Comparison of ENCODE assay signal across 17 cellular contexts in genomic region chr1:205744403-205744802, GRCh38.
"Had no signal": no experiment of that assay in that cellular context is flagged by ENCODE, and none has a peak within 500 bp of the region (broad histone marks: within the 10 kb centered on the region; RNA-seq: fewer than 3 reads in every experiment).

No MANE protein-coding gene starts in this region.

- H3K4me3 Mint-ChIP-seq: activated CD4-positive, alpha-beta memory T cell treated with anti-CD3 and anti-CD28 coated beads for 36 hours had no signal

- H3K27me3 Mint-ChIP-seq: activated CD4-positive, alpha-beta memory T cell treated with anti-CD3 and anti-CD28 coated beads for 36 hours; naive thymus-derived CD4-positive, alpha-beta T cell had no signal

- H3K9me3 ChIP-seq: adrenal gland, gastrocnemius medialis, lower lobe of right lung, psoas muscle, suprapubic skin, upper lobe of right lung had no signal

- H3K36me3 ChIP-seq: adrenal gland, gastrocnemius medialis, lower lobe of right lung, suprapubic skin had no signal

- H3K27ac ChIP-seq: adrenal gland, coronary artery, epithelial cell of prostate, lower lobe of right lung, psoas muscle, upper lobe of right lung had no signal

- H3K27me3 ChIP-seq: adrenal gland, gastrocnemius medialis, suprapubic skin, upper lobe of right lung had no signal

- H3K9me3 Mint-ChIP-seq: activated CD4-positive, alpha-beta memory T cell treated with anti-CD3 and anti-CD28 coated beads for 36 hours; naive thymus-derived CD4-positive, alpha-beta T cell had no signal

- DNase-seq: activated CD4-positive, alpha-beta memory T cell treated with anti-CD3 and anti-CD28 coated beads for 36 hours; activated CD4-positive, alpha-beta T cell treated with anti-CD3 and anti-CD28 coated beads for 1 hour; activated CD8-positive, alpha-beta memory T cell treated with anti-CD3 and anti-CD28 coated beads, Interleukin-2, amount 50 U/mL, for 48 hours; adrenal gland; central memory CD4-positive, alpha-beta T cell; effector CD4-positive, alpha-beta T cell; gastrocnemius medialis; kidney glomerular epithelial cell; lower lobe of right lung; naive thymus-derived CD4-positive, alpha-beta T cell; psoas muscle; stimulated activated naive CD8-positive, alpha-beta T cell treated with anti-CD3 and anti-CD28 coated beads, Interleukin-15, Interleukin-2, amounts not matched to agents 100 U/mL and 50 U/mL, for 24 hours; upper lobe of right lung had no signal

- H3K4me3 ChIP-seq: adrenal gland, coronary artery, gastrocnemius medialis, lower lobe of right lung, psoas muscle, suprapubic skin, upper lobe of right lung had no signal

- ATAC-seq: gastrocnemius medialis; lower lobe of right lung; naive thymus-derived CD4-positive, alpha-beta T cell; psoas muscle; sciatic nerve; stimulated activated naive CD8-positive, alpha-beta T cell treated with anti-CD3 and anti-CD28 coated beads, Interleukin-15, Interleukin-2, amounts not matched to agents 100 U/mL and 50 U/mL, for 24 hours; upper lobe of right lung had no signal
